ENCODE assay signal across 23 cellular contexts in genomic region chr1:198833706-198834497, GRCh38.
"Had no signal": no experiment of that assay in that cellular context is flagged by ENCODE, and none has a peak within 500 bp of the region (broad histone marks: within the 10 kb centered on the region; RNA-seq: fewer than 3 reads in every experiment).

No MANE protein-coding gene starts in this region.

- H3K4me3 ChIP-seq: coronary artery, esophagus squamous epithelium, heart right ventricle, testis had no signal

- ATAC-seq: activated T-helper 17 cell treated with anti-CD3 and anti-CD28 coated beads, Interleukin-2, amount 50 U/mL, for 72 hours; heart right ventricle; sciatic nerve; stimulated activated naive B cell treated with anti-CD40 and anti-IgM and Interleukin-4, amounts not matched to agents 10 μg/mL and 1 μg/mL and 100 μg/mL, for 72 hours; WTC11 had no signal

- H3K9me3 ChIP-seq: esophagus squamous epithelium, testis had no signal

- H3K4me1 ChIP-seq: esophagus squamous epithelium, heart right ventricle, testis had no signal

- H3K27me3 ChIP-seq: esophagus squamous epithelium, heart right ventricle, testis had no signal

- H3K27me3 Mint-ChIP-seq: activated naive CD8-positive, alpha-beta T cell; activated T-cell treated with anti-CD3 and anti-CD28 coated beads, Interleukin-2, amount 50 U/mL, for 24 hours; activated T-helper 17 cell treated with anti-CD3 and anti-CD28 coated beads, Interleukin-2, amount 50 U/mL, for 72 hours; central memory CD8-positive, alpha-beta T cell; stimulated activated naive B cell treated with anti-CD40 and anti-IgM and Interleukin-4, amounts not matched to agents 10 μg/mL and 1 μg/mL and 100 μg/mL, for 72 hours had no signal

- H3K4me1 Mint-ChIP-seq: activated T-helper 17 cell treated with anti-CD3 and anti-CD28 coated beads, Interleukin-2, amount 50 U/mL, for 72 hours; central memory CD8-positive, alpha-beta T cell; endodermal cell; WTC11 had no signal

- H3K27ac Mint-ChIP-seq: activated naive CD8-positive, alpha-beta T cell; activated T-cell treated with anti-CD3 and anti-CD28 coated beads, Interleukin-2, amount 50 U/mL, for 24 hours; activated T-helper 17 cell treated with anti-CD3 and anti-CD28 coated beads, Interleukin-2, amount 50 U/mL, for 72 hours; endodermal cell; stimulated activated naive B cell treated with anti-CD40 and anti-IgM and Interleukin-4, amounts not matched to agents 10 μg/mL and 1 μg/mL and 100 μg/mL, for 72 hours; WTC11 had no signal

- H3K36me3 ChIP-seq: esophagus squamous epithelium, heart right ventricle had no signal

- DNase-seq: activated naive CD4-positive, alpha-beta T cell; activated T-cell treated with anti-CD3 and anti-CD28 coated beads, Interleukin-2, amount 50 U/mL, for 24 hours; endodermal cell; esophagus squamous epithelium; foreskin fibroblast; heart right ventricle; islet precursor cell; left cardiac atrium; mesenchymal stem cell; nucleus accumbens; posterior cingulate gyrus; small intestine; stimulated activated CD4-positive, alpha-beta T cell treated with anti-CD3 and anti-CD28 coated beads, Interleukin-2, amount 100 ng/mL, for 48 hours; stimulated activated CD8-positive, alpha-beta memory T cell treated with anti-CD3 and anti-CD28 coated beads, Interleukin-4, amount 100 ng/mL, for 48 hours; stimulated activated naive B cell treated with anti-CD40 and anti-IgM and Interleukin-4, amounts not matched to agents 10 μg/mL and 1 μg/mL and 100 μg/mL, for 72 hours; T-helper 1 cell; testis had no signal

- H3K9me3 Mint-ChIP-seq: activated T-cell treated with anti-CD3 and anti-CD28 coated beads, Interleukin-2, amount 50 U/mL, for 24 hours; activated T-helper 17 cell treated with anti-CD3 and anti-CD28 coated beads, Interleukin-2, amount 50 U/mL, for 72 hours; central memory CD8-positive, alpha-beta T cell; endodermal cell; stimulated activated naive B cell treated with anti-CD40 and anti-IgM and Interleukin-4, amounts not matched to agents 10 μg/mL and 1 μg/mL and 100 μg/mL, for 72 hours; WTC11 had no signal

- H3K4me3 Mint-ChIP-seq: activated naive CD8-positive, alpha-beta T cell; activated T-cell treated with anti-CD3 and anti-CD28 coated beads, Interleukin-2, amount 50 U/mL, for 24 hours; activated T-helper 17 cell treated with anti-CD3 and anti-CD28 coated beads, Interleukin-2, amount 50 U/mL, for 72 hours; central memory CD8-positive, alpha-beta T cell; endodermal cell; stimulated activated naive B cell treated with anti-CD40 and anti-IgM and Interleukin-4, amounts not matched to agents 10 μg/mL and 1 μg/mL and 100 μg/mL, for 72 hours; WTC11 had no signal

- H3K36me3 Mint-ChIP-seq: activated naive CD8-positive, alpha-beta T cell; stimulated activated naive B cell treated with anti-CD40 and anti-IgM and Interleukin-4, amounts not matched to agents 10 μg/mL and 1 μg/mL and 100 μg/mL, for 72 hours; WTC11 had no signal

- H3K27ac ChIP-seq: coronary artery, esophagus squamous epithelium, heart right ventricle, testis had no signal
